In the genomic region with DNA sequence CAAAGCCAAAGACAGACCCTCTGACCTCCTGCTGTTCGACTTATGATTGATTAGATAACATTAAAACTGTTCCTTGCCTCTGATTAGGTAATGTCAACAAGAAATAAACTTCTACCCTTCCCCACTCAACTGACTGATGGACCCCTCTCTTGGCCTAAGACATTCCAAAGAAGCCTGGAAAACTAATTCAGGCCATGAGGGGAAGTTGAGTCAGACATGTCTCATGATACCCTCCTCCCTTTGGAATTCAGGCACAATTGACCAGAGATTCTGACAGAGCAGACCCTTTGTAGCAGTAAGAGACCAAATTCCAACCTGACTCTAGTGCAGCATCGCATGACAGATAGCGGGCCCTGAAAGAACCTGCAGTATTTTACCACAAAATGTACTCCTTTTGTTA, we compare ENCODE assay signal across 33 cellular contexts.
"Had no signal": no experiment of that assay in that cellular context is flagged by ENCODE, and none has a peak within 500 bp of the region (broad histone marks: within the 10 kb centered on the region; RNA-seq: fewer than 3 reads in every experiment).

No MANE protein-coding gene starts in this region.

- H3K27ac ChIP-seq: body of pancreas, breast epithelium, KMS-11, RWPE1, WERI-Rb-1 had no signal

- H3K4me1 ChIP-seq: body of pancreas, breast epithelium had no signal

- H3K9ac ChIP-seq: KMS-11 had no signal

- H3K4me3 ChIP-seq: body of pancreas, breast epithelium had no signal

- H3K36me3 ChIP-seq: breast epithelium, WERI-Rb-1 had no signal

- H3K9me3 ChIP-seq: body of pancreas, breast epithelium had no signal

- H3K27me3 ChIP-seq: body of pancreas, breast epithelium had no signal

- DNase-seq: activated CD4-positive, alpha-beta memory T cell treated with anti-CD3 and anti-CD28 coated beads, Interleukin-2, amount 10 ng/mL, durations not matched to agents 7 days and 5 days; activated CD4-positive, alpha-beta T cell treated with anti-CD3 and anti-CD28 coated beads for 1 hour; activated CD4-positive, alpha-beta T cell treated with anti-CD3 and anti-CD28 coated beads for 48 hours; activated CD4-positive, CD25-positive, alpha-beta regulatory T cell; activated CD8-positive, alpha-beta memory T cell treated with anti-CD3 and anti-CD28 coated beads for 24 hours; activated CD8-positive, alpha-beta memory T cell treated with anti-CD3 and anti-CD28 coated beads, Interleukin-2, amount 10 ng/mL, durations not matched to agents 7 days and 5 days; activated CD8-positive, alpha-beta memory T cell treated with anti-CD3 and anti-CD28 coated beads, Interleukin-2, amount 50 U/mL, for 48 hours; activated effector memory CD4-positive, alpha-beta T cell treated with Interleukin-2 at 50 U/mL for 16 hours; activated naive CD4-positive, alpha-beta T cell treated with anti-CD3 and anti-CD28 coated beads, Interleukin-2, amount 10 ng/mL, durations not matched to agents 7 days and 5 days; activated naive CD8-positive, alpha-beta T cell treated with anti-CD3 and anti-CD28 coated beads, Interleukin-2, amount 50 U/mL, for 24 hours; activated T-cell treated with anti-CD3 and anti-CD28 coated beads, Interleukin-2, amount 50 U/mL, for 48 hours; anterior cingulate cortex; body of pancreas; MM.1S; MV-4-11; NCI-H1092; NCI-H146; NCI-H187; NCI-H2029 treated with DMSO at 0.1 percent for 48 hours; NCI-H2107; NCI-H2171; NCI-H510A; NCI-H526; NCI-H748 treated with DMSO at 0.1 percent for 48 hours; NK-92 treated with Interleukin-12 subunit alpha and Interleukin-12 subunit beta, amount 100 ng/mL, for 24 hours; PC-3; SIG-M5; SW 1271; T1000; WERI-Rb-1 had no signal

- H3K4me2 ChIP-seq: KMS-11 had no signal
